In genomic region chr2:136005462-136006205, GRCh38 we compare ENCODE assay signal across 11 cellular contexts. TPM values are rescaled to one million over a fixed set of nuclear protein-coding genes. Genes with fewer than 3 reads are reported as not detected.
A peak's percentile ranks its signal among the peaks of the same experiment; 100 is the strongest.
DNase-seq lines count a peak whose midpoint lies in the region; ATAC-seq and TF ChIP-seq lines count a peak whose summit lies in the region.
"Had no signal": no experiment of that assay in that cellular context is flagged by ENCODE, and none has a peak within 500 bp of the region (broad histone marks: within the 10 kb centered on the region; RNA-seq: fewer than 3 reads in every experiment).

No MANE protein-coding gene starts in this region.

- H3K4me1 Mint-ChIP-seq in activated T-cell treated with anti-CD3 and anti-CD28 coated beads, Interleukin-2, amount 50 U/mL, for 24 hours (ENCODE audit: low read depth), result peaks cover 46% of the 10 kb centered on the region
- H3K4me1 Mint-ChIP-seq in CD4-positive, alpha-beta T cell (ENCODE audit: low read depth), result peaks cover 30% of the 10 kb centered on the region

- no peaks in the 10 kb centered on the region for H3K9me3 ChIP-seq in CD4-positive, alpha-beta T cell (ENCODE audit: control insufficient read depth, low read length)
- no peaks in the 10 kb centered on the region for H3K9me3 ChIP-seq in colonic mucosa

- CTCF ChIA-PET in CD4-positive, alpha-beta T cell (lab: Charles Lee), result interaction anchor here (0.6 kb wide), 1 partner anchor 195 kb away, joined by 4 read pairs; no protein-coding TSS in a partner anchor

- ATAC-seq in HG02623 (IDR thresholded peaks at IDR 0.05; ENCODE audit: unreplicated experiment), result peak; percentile 69
- ATAC-seq in CD4-positive, alpha-beta T cell (ENCODE audit: poor library complexity), result no peak
- ATAC-seq: Panc1 had no signal

- peak overlapping the region; percentile 34 for H3K27ac Mint-ChIP-seq in activated T-cell treated with anti-CD3 and anti-CD28 coated beads, Interleukin-2, amount 50 U/mL, for 24 hours
- H3K27ac Mint-ChIP-seq in CD4-positive, alpha-beta T cell, result no peak overlapping the region
- H3K27ac Mint-ChIP-seq: HFFc6 had no signal

- POLR2A ChIA-PET in CD4-positive, alpha-beta T cell (lab: Charles Lee), result interaction anchor here (0.8 kb wide), 1 partner anchor 20 kb away, joined by 3 read pairs; no protein-coding TSS in a partner anchor

- no peaks in the 10 kb centered on the region for H3K9me3 Mint-ChIP-seq in activated T-cell treated with anti-CD3 and anti-CD28 coated beads, Interleukin-2, amount 50 U/mL, for 24 hours
- no peaks in the 10 kb centered on the region for H3K9me3 Mint-ChIP-seq in CD4-positive, alpha-beta T cell
- H3K9me3 Mint-ChIP-seq: CD4-positive, CD25-positive, alpha-beta regulatory T cell; HFFc6 had no signal

- no peak overlapping the region for H3K4me3 ChIP-seq in colonic mucosa

- no peak overlapping the region for H3K9ac ChIP-seq in colonic mucosa (ENCODE audit: low read depth in 2 of 2, low read length in 2 of 2)

- no peak overlapping the region for H3K27ac ChIP-seq in CD4-positive, alpha-beta T cell (ENCODE audit: low read depth, low read length)
- H3K27ac ChIP-seq in colonic mucosa, result no peak overlapping the region

- no peaks in the 10 kb centered on the region for H3K4me1 ChIP-seq in colonic mucosa

- no peaks in the 10 kb centered on the region for H3K27me3 ChIP-seq in CD4-positive, alpha-beta T cell (ENCODE audit: control insufficient read depth, insufficient read depth, low read length)
- no peaks in the 10 kb centered on the region for H3K27me3 ChIP-seq in colonic mucosa

- intact Hi-C loops in CD4-positive, alpha-beta T cell (cut with DNase I, micrococcal nuclease), result loop anchor here in 1 of 2 experiments (5.0 kb wide), 1 partner anchor 112 kb away; the partner anchor contains the start of gene CXCR4
- intact Hi-C loops in colonic mucosa (cut with DNase I), result no loop called here

- TF ChIP-seq CTCF in CD4-positive, alpha-beta T cell (IDR thresholded peaks at IDR 0.05), result no peak
- no peak for TF ChIP-seq CTCF in colonic mucosa (IDR thresholded peaks at IDR 0.05)

- H3K27me3 Mint-ChIP-seq in activated T-cell treated with anti-CD3 and anti-CD28 coated beads, Interleukin-2, amount 50 U/mL, for 24 hours, result no peaks in the 10 kb centered on the region
- no peaks in the 10 kb centered on the region for H3K27me3 Mint-ChIP-seq in CD4-positive, alpha-beta T cell
- H3K27me3 Mint-ChIP-seq: CD4-positive, CD25-positive, alpha-beta regulatory T cell had no signal

- DNase-seq in activated T-cell treated with anti-CD3 and anti-CD28 coated beads, Interleukin-2, amount 50 U/mL, for 24 hours, result no peak
- no peak for DNase-seq in activated T-cell treated with anti-CD3 and anti-CD28 coated beads, Interleukin-2, amount 50 U/mL, for 1 hour
- DNase-seq in NCI-H446 treated with DMSO at 0.1 percent for 48 hours (lab: John Stamatoyannopoulos, UW) (peak; percentile 68), renal cortical epithelial cell (ENCODE audit: low read depth) (peak; percentile 73), colonic mucosa (no peak), UCSD-AML1 (lab: John Stamatoyannopoulos, UW; ENCODE audit: unreplicated experiment) (no peak)
- DNase-seq in CD4-positive, alpha-beta T cell, result no peak
- DNase-seq: CD4-positive, CD25-positive, alpha-beta regulatory T cell; HFFc6 had no signal

- no peaks in the 10 kb centered on the region for H3K36me3 ChIP-seq in colonic mucosa

- peaks cover 2% of the 10 kb centered on the region for H3K36me3 Mint-ChIP-seq in activated T-cell treated with anti-CD3 and anti-CD28 coated beads, Interleukin-2, amount 50 U/mL, for 24 hours (ENCODE audit: low read depth)
- H3K36me3 Mint-ChIP-seq in CD4-positive, alpha-beta T cell (ENCODE audit: low read depth), result no peaks in the 10 kb centered on the region

- no peak overlapping the region for H3K4me3 Mint-ChIP-seq in activated T-cell treated with anti-CD3 and anti-CD28 coated beads, Interleukin-2, amount 50 U/mL, for 24 hours
- no peak overlapping the region for H3K4me3 Mint-ChIP-seq in CD4-positive, alpha-beta T cell
- H3K4me3 Mint-ChIP-seq: CD4-positive, CD25-positive, alpha-beta regulatory T cell; HFFc6 had no signal

RNA-seq across cellular contexts. Expression of gene DARS1, which starts 20.2 kb away (rescaled TPM):
- 159 and 174 TPM in 2 replicates for total RNA-seq in renal cortical epithelial cell
- 10 to 100 TPM; 38.2 to 41.7 TPM for total RNA-seq in CD4-positive, alpha-beta T cell
- 10 to 100 TPM; 52.4 to 80.7 TPM for total RNA-seq in colonic mucosa

Comparison
In these comparisons a context has a peak if more than half of its experiments do, and no peak if none do; other contexts are left out.
1. DNase-seq: peak in NCI-H446 treated with DMSO at 0.1 percent for 48 hours (single experiment) and renal cortical epithelial cell (single experiment); none in activated T-cell treated with anti-CD3 and anti-CD28 coated beads, Interleukin-2, amount 50 U/mL, for 24 hours (single experiment), activated T-cell treated with anti-CD3 and anti-CD28 coated beads, Interleukin-2, amount 50 U/mL, for 1 hour (single experiment), CD4-positive, alpha-beta T cell (0 of 10), colonic mucosa (single experiment) and UCSD-AML1 (single experiment).